ENCODE assay signal across 18 cellular contexts in the genomic region with DNA sequence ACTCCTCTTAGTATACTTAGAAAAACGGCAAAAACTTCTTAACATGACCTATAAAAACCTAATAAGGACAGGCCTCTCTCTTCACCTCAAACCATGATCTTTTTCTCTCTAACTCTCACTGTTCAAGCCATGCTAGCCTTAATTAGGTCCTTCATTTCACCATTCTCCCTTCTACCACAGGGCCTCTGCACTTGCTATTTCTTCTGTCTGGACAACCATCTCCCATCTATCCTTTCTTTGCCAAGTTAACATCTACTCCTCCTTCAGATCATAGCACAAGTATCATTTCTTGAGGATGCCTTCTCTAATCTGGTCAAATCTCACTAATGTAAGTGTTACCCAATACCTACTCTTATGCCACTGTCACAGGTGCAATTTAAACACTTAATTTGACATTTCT. TPM values are rescaled to one million over a fixed set of nuclear protein-coding genes. Genes with fewer than 3 reads are reported as not detected.
A peak's percentile ranks its signal among the peaks of the same experiment; 100 is the strongest.
DNase-seq lines count a peak whose midpoint lies in the region; ATAC-seq and TF ChIP-seq lines count a peak whose summit lies in the region.
"Had no signal": no experiment of that assay in that cellular context is flagged by ENCODE, and none has a peak within 500 bp of the region (broad histone marks: within the 10 kb centered on the region; RNA-seq: fewer than 3 reads in every experiment).

No MANE protein-coding gene starts in this region.

- H3K4me2 ChIP-seq in osteoblast (ENCODE audit: insufficient read depth, low read length): peak overlapping the region; percentile 79
- H3K4me2 ChIP-seq: GM23338 had no signal

- H3K36me3 ChIP-seq in left ventricle myocardium inferior: no peaks in the 10 kb centered on the region
- no peaks in the 10 kb centered on the region for H3K36me3 ChIP-seq in right atrium auricular region
- no peaks in the 10 kb centered on the region for H3K36me3 ChIP-seq in osteoblast (ENCODE audit: insufficient read depth, low read length)
- no peaks in the 10 kb centered on the region for H3K36me3 ChIP-seq in urinary bladder (ENCODE audit: insufficient read depth)
- H3K36me3 ChIP-seq in transverse colon: no peaks in the 10 kb centered on the region
- H3K36me3 ChIP-seq in naive thymus-derived CD4-positive, alpha-beta T cell (ENCODE audit: control insufficient read depth in 2 of 3, insufficient read depth in 3 of 3, low read length in 3 of 3): no peaks in the 10 kb centered on the region
- H3K36me3 ChIP-seq: BE2C had no signal

- no peak overlapping the region for H3K4me3 ChIP-seq in left ventricle myocardium inferior
- H3K4me3 ChIP-seq in right atrium auricular region: no peak overlapping the region
- no peak overlapping the region for H3K4me3 ChIP-seq in osteoblast (ENCODE audit: insufficient read depth, low read length)
- no peak overlapping the region for H3K4me3 ChIP-seq in urinary bladder (ENCODE audit: low read depth, low read length)
- no peak overlapping the region for H3K4me3 ChIP-seq in transverse colon
- no peak overlapping the region for H3K4me3 ChIP-seq in naive thymus-derived CD4-positive, alpha-beta T cell (ENCODE audit: low read length)
- H3K4me3 ChIP-seq: GM23338 had no signal

- H3K4me1 ChIP-seq in left ventricle myocardium inferior (peaks cover 26% of the 10 kb centered on the region), right atrium auricular region (peaks cover 0 to 23% of the 10 kb centered on the region in 2 donors), osteoblast (ENCODE audit: insufficient read depth, low read length) (peaks cover 21% of the 10 kb centered on the region), urinary bladder (ENCODE audit: insufficient read depth) (peaks cover 1% of the 10 kb centered on the region), transverse colon (peaks cover 0 to 7% (median 0%) of the 10 kb centered on the region in 4 donors)
- H3K4me1 ChIP-seq in naive thymus-derived CD4-positive, alpha-beta T cell (ENCODE audit: control insufficient read depth in 2 of 2, insufficient read depth in 2 of 2, low read length in 2 of 2): no peaks in the 10 kb centered on the region
- H3K4me1 ChIP-seq: BE2C had no signal

- TF ChIP-seq CTCF in left ventricle myocardium inferior (IDR thresholded peaks at IDR 0.05; ENCODE audit: borderline replicate concordance): no peak
- TF ChIP-seq CTCF in right atrium auricular region (IDR thresholded peaks at IDR 0.05): no peak
- TF ChIP-seq CTCF in osteoblast (IDR thresholded peaks at IDR 0.05; ENCODE audit: extremely low read depth, low read depth, low read length): no peak
- TF ChIP-seq CTCF in transverse colon (IDR thresholded peaks at IDR 0.05): no peak

- no peak for ATAC-seq in naive thymus-derived CD4-positive, alpha-beta T cell
- ATAC-seq: GM23338 had no signal

- no peaks in the 10 kb centered on the region for H3K27me3 Mint-ChIP-seq in naive thymus-derived CD4-positive, alpha-beta T cell
- H3K27me3 Mint-ChIP-seq: CD4-positive, alpha-beta memory T cell had no signal

- POLR2A ChIA-PET in naive thymus-derived CD4-positive, alpha-beta T cell (lab: Charles Lee): no interaction called here

- TF ChIP-seq POLR2A in transverse colon (IDR thresholded peaks at IDR 0.05): no peak

- intact Hi-C loops in left ventricle myocardium inferior (cut with micrococcal nuclease): no loop called here
- intact Hi-C loops in transverse colon (cut with DNase I; ENCODE audit: low total_unique reads): no loop called here
- intact Hi-C loops in naive thymus-derived CD4-positive, alpha-beta T cell (cut with micrococcal nuclease): no loop called here

- H3K9me3 Mint-ChIP-seq in naive thymus-derived CD4-positive, alpha-beta T cell: peaks cover 0 to 11% (median 0%) of the 10 kb centered on the region in 11 donors

- peaks cover 53% of the 10 kb centered on the region for H3K79me2 ChIP-seq in osteoblast (ENCODE audit: insufficient read depth, low read length)

- no peak overlapping the region for H2AFZ ChIP-seq in osteoblast (ENCODE audit: low read length)
- H2AFZ ChIP-seq: GM23338 had no signal

- H3K27me3 ChIP-seq in left ventricle myocardium inferior (ENCODE audit: low read depth) (no peaks in the 10 kb centered on the region), right atrium auricular region (no peaks in the 10 kb centered on the region), osteoblast (ENCODE audit: insufficient read depth, low read length) (no peaks in the 10 kb centered on the region), transverse colon (no peaks in the 10 kb centered on the region)
- no peaks in the 10 kb centered on the region for H3K27me3 ChIP-seq in naive thymus-derived CD4-positive, alpha-beta T cell (ENCODE audit: control insufficient read depth in 2 of 2, insufficient read depth in 2 of 2, low read length in 2 of 2)
- H3K27me3 ChIP-seq: BE2C had no signal

- TF ChIP-seq EP300 in transverse colon (IDR thresholded peaks at IDR 0.05; ENCODE audit: low read depth): no peak

- no peaks in the 10 kb centered on the region for H3K9me3 ChIP-seq in left ventricle myocardium inferior (replicated peaks)
- no peaks in the 10 kb centered on the region for H3K9me3 ChIP-seq in right atrium auricular region
- no peaks in the 10 kb centered on the region for H3K9me3 ChIP-seq in osteoblast (ENCODE audit: low read depth, low read length)
- no peaks in the 10 kb centered on the region for H3K9me3 ChIP-seq in transverse colon
- no peaks in the 10 kb centered on the region for H3K9me3 ChIP-seq in naive thymus-derived CD4-positive, alpha-beta T cell (ENCODE audit: control insufficient read depth in 2 of 3, low read length in 3 of 3)
- H3K9me3 ChIP-seq: BE2C had no signal

- peaks cover 15 to 64% (median 39%) of the 10 kb centered on the region in 5 donors for H3K36me3 Mint-ChIP-seq in naive thymus-derived CD4-positive, alpha-beta T cell

- H3K4me3 Mint-ChIP-seq in naive thymus-derived CD4-positive, alpha-beta T cell: no peak overlapping the region
- H3K4me3 Mint-ChIP-seq: CD4-positive, alpha-beta memory T cell; GM23338 had no signal

- CTCF ChIA-PET in naive thymus-derived CD4-positive, alpha-beta T cell (lab: Charles Lee): no interaction called here

- H3K27ac ChIP-seq in left ventricle myocardium inferior (replicated peaks) (peak overlapping the region; percentile 49), right atrium auricular region (peak overlapping the region in 1 of 2 donors; percentile 62), caudate nucleus (ENCODE audit: low read depth, low read length) (peak overlapping the region; percentile 37), osteoblast (ENCODE audit: low read depth, low read length) (peak overlapping the region; percentile 79), urinary bladder (ENCODE audit: low read depth) (peak overlapping the region; percentile 23), transverse colon (no peak overlapping the region)
- H3K27ac ChIP-seq in naive thymus-derived CD4-positive, alpha-beta T cell (ENCODE audit: low read depth, low read length): no peak overlapping the region
- H3K27ac ChIP-seq: 22Rv1 had no signal

- H4K20me1 ChIP-seq in osteoblast (ENCODE audit: insufficient read depth, low read length): peaks cover 4% of the 10 kb centered on the region

- DNase-seq in left ventricle myocardium inferior (no peak), right atrium auricular region (ENCODE audit: low spot score) (no peak), caudate nucleus (lab: John Stamatoyannopoulos, UW) (no peak), osteoblast (ENCODE audit: insufficient read length, low spot score, missing footprints) (no peak), OCI-M2 (lab: John Stamatoyannopoulos, UW; ENCODE audit: unreplicated experiment) (no peak), transverse colon (no peak)
- no peak for DNase-seq in naive thymus-derived CD4-positive, alpha-beta T cell
- DNase-seq: BE2C; CD4-positive, alpha-beta memory T cell; GF-D8; Karpas-422; NCI-H1436; NCI-H1930; NCI-H345; NCI-H524 treated with DMSO at 0.1 percent for 48 hours had no signal

- WGBS in urinary bladder: 98% methylated on average over 1 of the region's 1 CpG
- WGBS in transverse colon (ENCODE audit: low coverage in 1 of 2), 2 donors: 96 to 100% methylated on average over 1 of the region's 1 CpG

- in situ Hi-C loops in transverse colon (cut with MboI; ENCODE audit: low pct_ligation_motif_present in 1 of 4, low pct_unique_long_range_greater_than_20kb in 1 of 4, low sequenced_read_pairs in 3 of 4): no loop called here

- peak overlapping the region in 2 of 9 donors; percentile 14 for H3K27ac Mint-ChIP-seq in naive thymus-derived CD4-positive, alpha-beta T cell

- H3K4me1 Mint-ChIP-seq in naive thymus-derived CD4-positive, alpha-beta T cell: peaks cover 7 to 38% (median 19%) of the 10 kb centered on the region in 7 donors

RNA-seq across cellular contexts. Expression of a gene that starts 39.1 kb away (rescaled TPM):
- total RNA-seq in left ventricle myocardium inferior (28.3 TPM), right atrium auricular region (10 to 100 TPM; 20.0 to 21.7 TPM), osteoblast (17.4 and 25.0 TPM in 2 replicates), urinary bladder (44.1 TPM), transverse colon (10 to 100 TPM in 3 of 4 donors, 1 to 10 TPM in 1; 4.1 to 21.8 (median 14.5) TPM)
- polyA plus RNA-seq in urinary bladder: 14.5 TPM
- total RNA-seq in naive thymus-derived CD4-positive, alpha-beta T cell: 10 to 100 TPM; 20.5 to 39.4 (median 36.5) TPM
- polyA plus RNA-seq in naive thymus-derived CD4-positive, alpha-beta T cell: 1 to 10 TPM; 2.6 to 6.5 TPM

Comparison
In these comparisons a context has a peak if more than half of its experiments do, and no peak if none do; other contexts are left out.
1. H3K27ac ChIP-seq: peak in left ventricle myocardium inferior (single experiment), caudate nucleus (single experiment), osteoblast (single experiment) and urinary bladder (single experiment); none in transverse colon (0 of 4) and naive thymus-derived CD4-positive, alpha-beta T cell (single experiment).